Comparison of ENCODE assay signal across 11 cellular contexts in genomic region chr6:79574636-79575035, GRCh38. TPM values are rescaled to one million over a fixed set of nuclear protein-coding genes. Genes with fewer than 3 reads are reported as not detected.
DNase-seq lines count a peak whose midpoint lies in the region; ATAC-seq and TF ChIP-seq lines count a peak whose summit lies in the region.
"Had no signal": no experiment of that assay in that cellular context is flagged by ENCODE, and none has a peak within 500 bp of the region (broad histone marks: within the 10 kb centered on the region; RNA-seq: fewer than 3 reads in every experiment).

No MANE protein-coding gene starts in this region.

- DNase-seq in GM04504 (ENCODE audit: low read depth) (peak; percentile 2), RKO (ENCODE audit: low spot score) (peak; percentile 31), fibroblast of lung (ENCODE audit: low read depth in 2 of 2) (peak; percentile 56 to 90), renal cortical epithelial cell (ENCODE audit: low read depth) (peak; percentile 75), neuronal stem cell (ENCODE audit: low spot score) (no peak), GM13976 (ENCODE audit: low spot score) (no peak), NCI-H1930 (lab: John Stamatoyannopoulos, UW) (no peak)
- DNase-seq: activated CD8-positive, alpha-beta T cell treated with anti-CD3 and anti-CD28 coated beads for 36 hours; effector CD8-positive, alpha-beta T cell had no signal

- H4K8ac ChIP-seq in neuronal stem cell (ENCODE audit: low read depth, low read length): no peak overlapping the region

- no peak overlapping the region for H3K14ac ChIP-seq in neuronal stem cell (ENCODE audit: low read length)

- no peak overlapping the region for H3K27ac ChIP-seq in fibroblast of lung (ENCODE audit: insufficient read depth, low read length)
- H3K27ac ChIP-seq in neuronal stem cell (replicated peaks; ENCODE audit: low read length): no peak overlapping the region

- H2BK15ac ChIP-seq in neuronal stem cell (ENCODE audit: low read length): no peak overlapping the region

- no peak overlapping the region for H2BK120ac ChIP-seq in neuronal stem cell (ENCODE audit: low read depth, low read length)

- H3K9ac ChIP-seq in fibroblast of lung (ENCODE audit: insufficient read depth, low read length): no peak overlapping the region
- no peak overlapping the region for H3K9ac ChIP-seq in neuronal stem cell (ENCODE audit: low read depth, low read length, poor library complexity)

- H3K4me1 ChIP-seq in fibroblast of lung (ENCODE audit: control insufficient read depth, extremely low read depth, insufficient read depth, low read length): no peaks in the 10 kb centered on the region
- H3K4me1 ChIP-seq in neuronal stem cell (ENCODE audit: control insufficient read depth in 2 of 2, insufficient read depth in 1 of 2, low read depth in 1 of 2, low read length in 2 of 2): peaks cover 0 to 4% of the 10 kb centered on the region in 2 donors

- no peak for ATAC-seq in HG03442 (IDR thresholded peaks at IDR 0.05; ENCODE audit: unreplicated experiment)
- ATAC-seq: activated CD8-positive, alpha-beta T cell treated with anti-CD3 and anti-CD28 coated beads for 36 hours; natural killer cell treated with Interleukin-12 subunit alpha and Interleukin-12 subunit beta and Interleukin-15 and Interleukin-18, amount 100 ng/mL, for 72 hours had no signal

- H3K9me3 ChIP-seq in fibroblast of lung (ENCODE audit: control insufficient read depth, insufficient read depth, low read depth, low read length) (no peaks in the 10 kb centered on the region), neuronal stem cell (replicated peaks in 1 of 2; ENCODE audit: control insufficient read depth in 2 of 2, insufficient read depth in 1 of 2, low read depth in 1 of 2, low read length in 2 of 2) (no peaks in the 10 kb centered on the region)

- H3K4me3 ChIP-seq in fibroblast of lung (replicated peaks in 1 of 4; ENCODE audit: control extremely low read depth in 1 of 4, insufficient read depth in 1 of 4, low read depth in 3 of 4, low read length in 4 of 4): no peak overlapping the region
- no peak overlapping the region for H3K4me3 ChIP-seq in neuronal stem cell (ENCODE audit: low read length in 2 of 2)

- H3K23ac ChIP-seq in neuronal stem cell (ENCODE audit: low read depth, low read length, poor library complexity): no peak overlapping the region

- no peak for TF ChIP-seq CTCF in fibroblast of lung (conservative IDR thresholded peaks at IDR 0.05 in 1 of 2, IDR thresholded peaks at IDR 0.05 in 1 of 2; ENCODE audit: low read depth in 1 of 2, low read length in 2 of 2)
- TF ChIP-seq CTCF in GM13976 (IDR thresholded peaks at IDR 0.05; ENCODE audit: borderline replicate concordance, control extremely low read depth, extremely low read depth, insufficient read depth, missing control alignments): no peak

- H3K4ac ChIP-seq in neuronal stem cell (ENCODE audit: low read length): no peak overlapping the region

- no peak overlapping the region for H2AFZ ChIP-seq in fibroblast of lung (ENCODE audit: low read length)
- H2AFZ ChIP-seq in neuronal stem cell (ENCODE audit: low read length): no peak overlapping the region

- no peak overlapping the region for H2BK5ac ChIP-seq in neuronal stem cell (ENCODE audit: low read length)

- no peaks in the 10 kb centered on the region for H3K79me1 ChIP-seq in neuronal stem cell (ENCODE audit: low read depth, low read length)

- H4K91ac ChIP-seq in neuronal stem cell (ENCODE audit: low read depth, low read length, poor library complexity): no peak overlapping the region

- H3K18ac ChIP-seq in neuronal stem cell (ENCODE audit: low read length): no peak overlapping the region

- H4K20me1 ChIP-seq in fibroblast of lung (ENCODE audit: control insufficient read depth, extremely low read depth, insufficient read depth, low read length): no peaks in the 10 kb centered on the region

- no peak overlapping the region for H3K4me2 ChIP-seq in fibroblast of lung (ENCODE audit: extremely low read depth, insufficient read depth, low read length)
- H3K4me2 ChIP-seq in neuronal stem cell (ENCODE audit: insufficient read depth, low read length, poor library complexity, severe bottlenecking): no peak overlapping the region

- in situ Hi-C loops in GM13976 (cut with MboI; ENCODE audit: low sequenced_read_pairs, unreplicated experiment): no loop called here

- H3K36me3 ChIP-seq in fibroblast of lung (ENCODE audit: control insufficient read depth, insufficient read depth, low read length): no peaks in the 10 kb centered on the region
- H3K36me3 ChIP-seq in neuronal stem cell (replicated peaks in 1 of 2; ENCODE audit: control insufficient read depth in 2 of 2, insufficient read depth in 2 of 2, low read length in 2 of 2): no peaks in the 10 kb centered on the region

- no peaks in the 10 kb centered on the region for H3K27me3 ChIP-seq in fibroblast of lung (ENCODE audit: control insufficient read depth, insufficient read depth, low read length)
- no peaks in the 10 kb centered on the region for H3K27me3 ChIP-seq in neuronal stem cell (ENCODE audit: control insufficient read depth in 3 of 3, insufficient read depth in 3 of 3, low read depth in 1 of 3, low read length in 3 of 3)

- WGBS in neuronal stem cell (ENCODE audit: extremely low coverage in 2 of 2, insufficient read length in 2 of 2, insufficient replicate concordance in 1 of 2), 2 donors: no CpG with 5 or more reads among the region's 1 CpG

- no peak overlapping the region for H2AK5ac ChIP-seq in neuronal stem cell (ENCODE audit: low read depth, low read length)

- H2BK12ac ChIP-seq in neuronal stem cell (ENCODE audit: low read length): no peak overlapping the region

- H3K79me2 ChIP-seq in fibroblast of lung (ENCODE audit: control insufficient read depth, insufficient read depth, low read length): no peaks in the 10 kb centered on the region

RNA-seq across cellular contexts. Expression of gene LCA5, which starts 37.4 kb away (rescaled TPM):
- total RNA-seq in fibroblast of lung (5.6 and 7.8 TPM in 2 replicates), renal cortical epithelial cell (8.3 and 24.0 TPM in 2 replicates)
- 1.9 and 3.3 TPM in 2 replicates for polyA plus RNA-seq in fibroblast of lung
- polyA plus RNA-seq in fibroblast of lung (2012): 1.8 and 2.9 TPM in 2 replicates
- 0.96 TPM in 1 of 2 replicates, not detected in the other for polyA minus RNA-seq in fibroblast of lung (ENCODE audit: low replicate concordance)
- polyA plus RNA-seq in neuronal stem cell (2013, experiment 1 of 2): 6.9 TPM
- polyA plus RNA-seq in neuronal stem cell (2013, experiment 2 of 2): 7.0 TPM

RNA-seq across cellular contexts. Expression of gene SH3BGRL2, which starts 56.5 kb away (rescaled TPM):
- total RNA-seq in fibroblast of lung (3.3 and 4.3 TPM in 2 replicates), renal cortical epithelial cell (10.7 and 11.6 TPM in 2 replicates)
- polyA plus RNA-seq in fibroblast of lung: 1.5 and 2.8 TPM in 2 replicates
- polyA plus RNA-seq in fibroblast of lung (2012): 1.0 and 1.8 TPM in 2 replicates
- polyA minus RNA-seq in fibroblast of lung (ENCODE audit: low replicate concordance): 0.30 and 0.82 TPM in 2 replicates
- 21.6 TPM for polyA plus RNA-seq in neuronal stem cell (2013, experiment 1 of 2)
- 21.4 TPM for polyA plus RNA-seq in neuronal stem cell (2013, experiment 2 of 2)
- total RNA-seq: natural killer cell treated with Interleukin-12 subunit alpha and Interleukin-12 subunit beta and Interleukin-15 and Interleukin-18, amount 100 ng/mL, for 72 hours had no signal

Comparison
In these comparisons a context has a peak if more than half of its experiments do, and no peak if none do; other contexts are left out.
1. DNase-seq: peak in GM04504 (single experiment), RKO (single experiment), fibroblast of lung (2 of 2) and renal cortical epithelial cell (single experiment); none in neuronal stem cell (single experiment), GM13976 (single experiment) and NCI-H1930 (0 of 2).